In the genomic region with DNA sequence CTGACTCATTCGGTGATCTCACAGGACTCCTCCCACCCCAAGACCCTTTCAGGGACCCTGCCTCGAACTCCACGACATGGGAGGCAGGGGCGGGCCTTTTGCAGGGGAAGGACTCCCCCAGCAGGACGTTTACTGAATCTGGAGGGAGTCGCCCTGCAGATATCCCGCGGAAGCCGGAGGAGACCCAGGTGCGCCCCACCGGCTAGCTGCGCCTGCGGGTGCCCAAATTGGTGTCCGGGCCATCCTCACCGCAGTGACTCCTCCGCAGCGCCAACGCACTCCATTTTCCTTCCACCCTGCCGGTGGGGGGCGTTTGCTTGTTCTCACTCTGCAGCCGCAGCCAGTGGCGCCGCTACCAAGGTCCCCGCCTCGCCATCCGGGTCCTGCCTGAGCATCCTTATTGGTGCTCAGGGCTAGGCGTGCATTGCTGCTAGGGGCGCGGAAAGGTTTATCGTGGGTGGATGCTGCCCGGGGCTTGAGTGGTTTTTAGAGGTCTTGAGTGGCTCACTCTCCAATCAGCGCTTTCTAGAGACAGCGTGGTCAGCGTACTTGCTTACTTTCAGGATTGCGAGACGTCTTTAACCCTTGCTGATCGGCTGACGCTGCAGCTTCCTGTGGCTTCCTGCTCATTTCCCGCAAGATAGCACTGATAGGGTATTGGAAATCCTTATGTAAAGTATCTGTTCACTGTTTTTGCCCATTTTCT, we compare ENCODE assay signal across 8 cellular contexts.
DNase-seq lines count a peak whose midpoint lies in the region; ATAC-seq and TF ChIP-seq lines count a peak whose summit lies in the region.

No MANE protein-coding gene starts in this region.

- no peaks in the 10 kb centered on the region for H3K79me2 ChIP-seq in OCI-LY3 (ENCODE audit: low read length)

- DNase-seq in GM19240 (ENCODE audit: insufficient read length, low spot score) = peak; percentile 27
- peak; percentile 44 to 49 for DNase-seq in activated T-helper 1 cell treated with anti-CD3 and anti-CD28 coated beads, Interleukin-2, amount 50 U/mL, for 16 hours (ENCODE audit: low read depth in 1 of 2, low spot score in 1 of 2)
- peak; percentile 91 for DNase-seq in fibroblast of mammary gland (ENCODE audit: low read depth)
- no peak for DNase-seq in natural killer cell treated with Interleukin-12 subunit alpha and Interleukin-12 subunit beta and Interleukin-15 and Interleukin-18, amount 100 ng/mL, for 72 hours (ENCODE audit: low spot score)
- peak; percentile 47 to 75 (median 64) for DNase-seq in stimulated activated naive CD4-positive, alpha-beta T cell (lab: John Stamatoyannopoulos, UW)

- no peaks in the 10 kb centered on the region for H3K9me3 Mint-ChIP-seq in natural killer cell treated with Interleukin-12 subunit alpha and Interleukin-12 subunit beta and Interleukin-15 and Interleukin-18, amount 100 ng/mL, for 72 hours

- H3K27me3 ChIP-seq in BLaER1 (peaks cover 7% of the 10 kb centered on the region; the same call in 1 of the 2 replicates), OCI-LY3 (ENCODE audit: low read depth, low read length) (peaks cover 9% of the 10 kb centered on the region; the same call in 1 of the 2 replicates)

- H3K4me1 ChIP-seq in BLaER1 (peaks cover 16% of the 10 kb centered on the region), OCI-LY3 (ENCODE audit: low read length) (no peaks in the 10 kb centered on the region)

- ATAC-seq in HG03432 (IDR thresholded peaks at IDR 0.05; ENCODE audit: unreplicated experiment) = peak; percentile 99
- peak; percentile 95 to 96 for ATAC-seq in natural killer cell treated with Interleukin-12 subunit alpha and Interleukin-12 subunit beta and Interleukin-15 and Interleukin-18, amount 100 ng/mL, for 72 hours

- peak overlapping the region; percentile 61 for H3K4me3 ChIP-seq in BLaER1
- H3K4me3 ChIP-seq in OCI-LY3 (ENCODE audit: low read length) = no peak overlapping the region
- H3K4me3 ChIP-seq in fibroblast of mammary gland (ENCODE audit: control insufficient read depth, low read depth, low read length) = peak overlapping the region; percentile 52

- H3K27ac Mint-ChIP-seq in natural killer cell treated with Interleukin-12 subunit alpha and Interleukin-12 subunit beta and Interleukin-15 and Interleukin-18, amount 100 ng/mL, for 72 hours = no peak overlapping the region

- peaks cover 11 to 13% of the 10 kb centered on the region in 2 donors for H3K4me1 Mint-ChIP-seq in natural killer cell treated with Interleukin-12 subunit alpha and Interleukin-12 subunit beta and Interleukin-15 and Interleukin-18, amount 100 ng/mL, for 72 hours (ENCODE audit: low read depth in 2 of 2)

- no peak overlapping the region; the same call in 1 of the 2 replicates for H3K9ac ChIP-seq in BLaER1
- H3K9ac ChIP-seq in OCI-LY3 (ENCODE audit: low read length) = no peak overlapping the region

- H3K36me3 ChIP-seq in BLaER1 = no peaks in the 10 kb centered on the region
- no peaks in the 10 kb centered on the region for H3K36me3 ChIP-seq in OCI-LY3 (replicated peaks; ENCODE audit: low read depth, low read length)

- H2AFZ ChIP-seq in OCI-LY3 (ENCODE audit: low read depth, low read length) = no peak overlapping the region

- TF ChIP-seq CTCF in OCI-LY3 (IDR thresholded peaks at IDR 0.05; ENCODE audit: low read depth, low read length) = no peak
- TF ChIP-seq CTCF in fibroblast of mammary gland (conservative IDR thresholded peaks at IDR 0.05; ENCODE audit: control insufficient read depth, insufficient read depth, low read depth, low read length) = no peak

- no peaks in the 10 kb centered on the region for H3K9me3 ChIP-seq in BLaER1
- no peaks in the 10 kb centered on the region for H3K9me3 ChIP-seq in OCI-LY3 (ENCODE audit: insufficient read depth, low read length)

- peak overlapping the region; percentile 68 for H3K4me2 ChIP-seq in BLaER1
- H3K4me2 ChIP-seq in OCI-LY3 (ENCODE audit: low read length) = 0 out of 2 replicates have a peak overlapping the region, but pooled peaks have one; percentile 1

- peak overlapping the region; percentile 66 for H3K4me3 Mint-ChIP-seq in natural killer cell treated with Interleukin-12 subunit alpha and Interleukin-12 subunit beta and Interleukin-15 and Interleukin-18, amount 100 ng/mL, for 72 hours

- H3K27me3 Mint-ChIP-seq in natural killer cell treated with Interleukin-12 subunit alpha and Interleukin-12 subunit beta and Interleukin-15 and Interleukin-18, amount 100 ng/mL, for 72 hours = peaks cover 14 to 20% of the 10 kb centered on the region in 2 donors

- H4K20me1 ChIP-seq in BLaER1 (no peaks in the 10 kb centered on the region), OCI-LY3 (ENCODE audit: insufficient read depth, low read length) (no peaks in the 10 kb centered on the region)

- no peak overlapping the region for H3K27ac ChIP-seq in BLaER1
- H3K27ac ChIP-seq in OCI-LY3 (ENCODE audit: low read length) = no peak overlapping the region

- no peaks in the 10 kb centered on the region for H3K36me3 Mint-ChIP-seq in natural killer cell treated with Interleukin-12 subunit alpha and Interleukin-12 subunit beta and Interleukin-15 and Interleukin-18, amount 100 ng/mL, for 72 hours
